20 cellular contexts compared by ENCODE assay signal in the genomic region with DNA sequence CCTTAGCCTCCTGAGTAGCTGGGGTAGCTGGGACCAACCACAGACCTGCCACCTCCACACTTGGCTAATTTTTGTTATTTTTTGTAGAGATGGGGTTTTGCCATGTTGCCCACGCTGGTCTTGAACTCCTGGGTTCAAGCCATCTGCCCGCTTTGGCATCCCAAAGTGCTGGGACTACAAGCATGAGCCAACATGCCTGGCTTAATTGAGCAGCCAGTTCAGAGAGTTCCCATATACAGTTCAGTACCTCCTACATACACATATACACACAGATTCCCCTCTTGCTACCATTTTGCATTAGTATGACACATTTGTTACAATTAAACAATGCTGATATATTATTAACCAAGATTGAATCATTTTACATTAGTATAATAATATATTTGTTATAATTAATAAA. TPM values are rescaled to one million over a fixed set of nuclear protein-coding genes. Genes with fewer than 3 reads are reported as not detected.
"Had no signal": no experiment of that assay in that cellular context is flagged by ENCODE, and none has a peak within 500 bp of the region (broad histone marks: within the 10 kb centered on the region; RNA-seq: fewer than 3 reads in every experiment).

No MANE protein-coding gene starts in this region.

- ATAC-seq: activated T-cell treated with anti-CD3 and anti-CD28 coated beads, Interleukin-2, amount 50 U/mL, for 72 hours; heart right ventricle; left ventricle myocardium superior; naive thymus-derived CD4-positive, alpha-beta T cell; stimulated activated naive B cell treated with anti-CD40 and anti-IgM and Interleukin-4, amounts not matched to agents 10 μg/mL and 1 μg/mL and 100 μg/mL, for 72 hours had no signal

- H3K27ac ChIP-seq: spleen, tibial artery, WERI-Rb-1 had no signal

- H3K4me3 ChIP-seq: esophagus squamous epithelium, heart right ventricle, spleen, tibial artery had no signal

- FAIRE-seq: endothelial cell of umbilical vein had no signal

- H3K9me3 ChIP-seq: esophagus squamous epithelium, heart right ventricle, spleen, tibial artery had no signal

- H3K27me3 ChIP-seq: esophagus squamous epithelium, heart right ventricle, spleen, tibial artery had no signal

- DNase-seq: activated CD4-positive, alpha-beta T cell treated with anti-CD3 and anti-CD28 coated beads for 1 hour; activated CD4-positive, alpha-beta T cell treated with anti-CD3 and anti-CD28 coated beads, Interleukin-2, amount 50 U/mL, for 4 hours; activated effector memory CD4-positive, alpha-beta T cell treated with anti-CD3 and anti-CD28 coated beads, Interleukin-2, amount 50 U/mL, for 16 hours; activated naive CD4-positive, alpha-beta T cell treated with anti-CD3 and anti-CD28 coated beads, Interleukin-2, amount 50 U/mL, for 16 hours; activated T-cell treated with anti-CD3 and anti-CD28 coated beads, Interleukin-2, amount 50 U/mL, for 72 hours; aorta; effector CD8-positive, alpha-beta T cell; esophagus squamous epithelium; heart right ventricle; kidney glomerular epithelial cell; left ventricle myocardium superior; naive thymus-derived CD4-positive, alpha-beta T cell; nucleus accumbens; spleen; stimulated activated naive B cell treated with anti-CD40 and anti-IgM and Interleukin-4, amounts not matched to agents 10 μg/mL and 1 μg/mL and 100 μg/mL, for 72 hours; tibial artery; WERI-Rb-1 had no signal

RNA-seq across cellular contexts. Expression of gene LMOD1, which starts 39.0 kb away (rescaled TPM):
- total RNA-seq: activated CD8-positive, alpha-beta memory T cell treated with anti-CD3 and anti-CD28 coated beads for 36 hours; activated T-cell treated with anti-CD3 and anti-CD28 coated beads, Interleukin-2, amount 50 U/mL, for 72 hours; naive thymus-derived CD4-positive, alpha-beta T cell; T-helper 2 cell treated with Interferon-gamma antibody and Interleukin-4, amounts not matched to agents 100 ng/mL and 5 ng/mL, for 36 hours had no signal
- polyA plus RNA-seq: naive thymus-derived CD4-positive, alpha-beta T cell had no signal
